In genomic region chr22:49345896-49346295, GRCh38 we compare ENCODE assay signal across 26 cellular contexts.
"Had no signal": no experiment of that assay in that cellular context is flagged by ENCODE, and none has a peak within 500 bp of the region (broad histone marks: within the 10 kb centered on the region; RNA-seq: fewer than 3 reads in every experiment).

No MANE protein-coding gene starts in this region.

- H3K9me3 Mint-ChIP-seq: activated CD4-positive, alpha-beta memory T cell treated with anti-CD3 and anti-CD28 coated beads, Interleukin-2, amount 10 ng/mL, durations not matched to agents 7 days and 5 days; activated naive CD4-positive, alpha-beta T cell treated with anti-CD3 and anti-CD28 coated beads, Interleukin-2, amount 50 U/mL, for 72 hours; activated T-cell treated with anti-CD3 and anti-CD28 coated beads, Interleukin-2, amount 50 U/mL, for 4 hours; activated T-helper 2 cell treated with anti-CD3 and anti-CD28 coated beads, Interferon-gamma antibody, Interleukin-2, Interleukin-4, amounts not matched to agents 10 μg/mL and 5 μg/mL and 100 μg/mL, durations not matched to agents 14 hours and 24 hours and 36 hours; dendritic cell treated with granulocyte-macrophage colony-stimulating factor and Interleukin-4, amounts not matched to agents 40 ng/mL and 50 ng/mL, for 4 days; endodermal cell; stimulated activated memory B cell treated with anti-CD40 and anti-IgM and Interleukin-4, amounts not matched to agents 10 μg/mL and 1 μg/mL and 100 μg/mL, for 72 hours; stimulated activated naive CD8-positive, alpha-beta T cell treated with anti-CD3 and anti-CD28 coated beads, Interleukin-15, amount 100 ng/mL, for 72 hours had no signal

- H3K27ac ChIP-seq: breast epithelium, heart right ventricle, left lung, skin epidermis, thyroid gland had no signal

- H3K4me3 ChIP-seq: breast epithelium, heart right ventricle, left lung, skin epidermis, thyroid gland had no signal

- H3K9me3 ChIP-seq: breast epithelium, heart right ventricle, left lung, thyroid gland had no signal

- H3K4me3 Mint-ChIP-seq: activated CD4-positive, alpha-beta memory T cell treated with anti-CD3 and anti-CD28 coated beads, Interleukin-2, amount 10 ng/mL, durations not matched to agents 7 days and 5 days; activated T-cell treated with anti-CD3 and anti-CD28 coated beads, Interleukin-2, amount 50 U/mL, for 4 hours; dendritic cell treated with granulocyte-macrophage colony-stimulating factor and Interleukin-4, amounts not matched to agents 40 ng/mL and 50 ng/mL, for 4 days; endodermal cell; naive thymus-derived CD4-positive, alpha-beta T cell; stimulated activated memory B cell treated with anti-CD40 and anti-IgM and Interleukin-4, amounts not matched to agents 10 μg/mL and 1 μg/mL and 100 μg/mL, for 72 hours; stimulated activated naive CD8-positive, alpha-beta T cell treated with anti-CD3 and anti-CD28 coated beads, Interleukin-15, amount 100 ng/mL, for 72 hours had no signal

- H3K4me1 Mint-ChIP-seq: activated CD4-positive, alpha-beta memory T cell treated with anti-CD3 and anti-CD28 coated beads, Interleukin-2, amount 10 ng/mL, durations not matched to agents 7 days and 5 days; endodermal cell; stimulated activated memory B cell treated with anti-CD40 and anti-IgM and Interleukin-4, amounts not matched to agents 10 μg/mL and 1 μg/mL and 100 μg/mL, for 72 hours; stimulated activated naive CD8-positive, alpha-beta T cell treated with anti-CD3 and anti-CD28 coated beads, Interleukin-15, amount 100 ng/mL, for 72 hours had no signal

- H3K27me3 Mint-ChIP-seq: activated CD4-positive, alpha-beta memory T cell treated with anti-CD3 and anti-CD28 coated beads, Interleukin-2, amount 10 ng/mL, durations not matched to agents 7 days and 5 days had no signal

- H3K36me3 Mint-ChIP-seq: activated naive CD4-positive, alpha-beta T cell treated with anti-CD3 and anti-CD28 coated beads, Interleukin-2, amount 50 U/mL, for 72 hours; naive thymus-derived CD4-positive, alpha-beta T cell; stimulated activated memory B cell treated with anti-CD40 and anti-IgM and Interleukin-4, amounts not matched to agents 10 μg/mL and 1 μg/mL and 100 μg/mL, for 72 hours had no signal

- H3K36me3 ChIP-seq: breast epithelium, heart right ventricle, left lung, thyroid gland had no signal

- H3K4me1 ChIP-seq: breast epithelium, heart right ventricle, left lung, thyroid gland had no signal

- DNase-seq: activated CD4-positive, alpha-beta memory T cell treated with anti-CD3 and anti-CD28 coated beads, Interleukin-2, amount 10 ng/mL, durations not matched to agents 7 days and 5 days; activated CD4-positive, alpha-beta T cell treated with anti-CD3 and anti-CD28 coated beads for 48 hours; activated CD8-positive, alpha-beta memory T cell treated with anti-CD3 and anti-CD28 coated beads, Interleukin-2, amount 50 U/mL, for 48 hours; activated naive CD4-positive, alpha-beta T cell; activated T-cell treated with anti-CD3 and anti-CD28 coated beads, Interleukin-2, amount 50 U/mL, for 4 hours; central memory CD4-positive, alpha-beta T cell; foreskin fibroblast; heart right ventricle; left lung; naive thymus-derived CD4-positive, alpha-beta T cell; stimulated activated CD4-positive, alpha-beta T cell treated with anti-CD3 and anti-CD28 coated beads, Interleukin-4, amount 100 ng/mL, for 4 hours; stimulated activated CD8-positive, alpha-beta memory T cell treated with anti-CD3 and anti-CD28 coated beads, Interleukin-4, amount 100 ng/mL, for 48 hours; stimulated activated naive CD8-positive, alpha-beta T cell treated with anti-CD3 and anti-CD28 coated beads, Interleukin-15, amount 100 ng/mL, for 72 hours; substantia nigra; thyroid gland had no signal

- ATAC-seq: activated CD4-positive, CD25-positive, alpha-beta regulatory T cell treated with anti-CD3 and anti-CD28 coated beads, Interleukin-2, amount 50 U/mL, for 24 hours; activated naive CD4-positive, alpha-beta T cell treated with anti-CD3 and anti-CD28 coated beads, Interleukin-2, amount 50 U/mL, for 72 hours; activated T-cell treated with anti-CD3 and anti-CD28 coated beads, Interleukin-2, amount 50 U/mL, for 4 hours; esophagus mucosa; heart right ventricle; left lung; naive thymus-derived CD4-positive, alpha-beta T cell; sciatic nerve; stimulated activated memory B cell treated with anti-CD40 and anti-IgM and Interleukin-4, amounts not matched to agents 10 μg/mL and 1 μg/mL and 100 μg/mL, for 72 hours; stimulated activated naive CD8-positive, alpha-beta T cell treated with anti-CD3 and anti-CD28 coated beads, Interleukin-15, amount 100 ng/mL, for 72 hours had no signal

- H3K27me3 ChIP-seq: thyroid gland had no signal

- H3K27ac Mint-ChIP-seq: activated CD4-positive, alpha-beta memory T cell treated with anti-CD3 and anti-CD28 coated beads, Interleukin-2, amount 10 ng/mL, durations not matched to agents 7 days and 5 days; activated T-helper 2 cell treated with anti-CD3 and anti-CD28 coated beads, Interferon-gamma antibody, Interleukin-2, Interleukin-4, amounts not matched to agents 10 μg/mL and 5 μg/mL and 100 μg/mL, durations not matched to agents 14 hours and 24 hours and 36 hours; dendritic cell treated with granulocyte-macrophage colony-stimulating factor and Interleukin-4, amounts not matched to agents 40 ng/mL and 50 ng/mL, for 4 days; endodermal cell; naive thymus-derived CD4-positive, alpha-beta T cell; progenitor cell of endocrine pancreas; stimulated activated memory B cell treated with anti-CD40 and anti-IgM and Interleukin-4, amounts not matched to agents 10 μg/mL and 1 μg/mL and 100 μg/mL, for 72 hours had no signal
